In genomic region chr19:42776750-42777612, GRCh38 we compare ENCODE assay signal across 9 cellular contexts. TPM values are rescaled to one million over a fixed set of nuclear protein-coding genes. Genes with fewer than 3 reads are reported as not detected.
DNase-seq lines count a peak whose midpoint lies in the region; FAIRE-seq and TF ChIP-seq lines count a peak whose summit lies in the region.
"Not testable (repeated sequence)": the region's sequence is repeated elsewhere in the genome, so short reads cannot be mapped to it uniquely, and the experiment has no call there.
"Had no signal": no experiment of that assay in that cellular context is flagged by ENCODE, and none has a peak within 500 bp of the region (broad histone marks: within the 10 kb centered on the region; RNA-seq: fewer than 3 reads in every experiment).

No MANE protein-coding gene starts in this region.

- peak; percentile 78 for FAIRE-seq in RCC 7860 (lab: Jason Lieb, UNC)
- FAIRE-seq in small intestine (lab: Jason Lieb, UNC) = not testable (repeated sequence)

- peak; percentile 78 for DNase-seq in A172 (ENCODE audit: low spot score)
- not testable (repeated sequence) for DNase-seq in GM10266 (ENCODE audit: extremely low spot score)
- DNase-seq in NB4 (ENCODE audit: low read depth) = peak; percentile 24
- peak; percentile 75 for DNase-seq in RCC 7860 (ENCODE audit: low spot score)
- DNase-seq in activated CD8-positive, alpha-beta memory T cell treated with anti-CD3 and anti-CD28 coated beads, Interleukin-2, amount 50 U/mL, for 48 hours = peak; percentile 69
- DNase-seq in dermis blood vessel endothelial cell = peak; percentile 81
- peak; percentile 90 for DNase-seq in kidney glomerular epithelial cell (lab: John Stamatoyannopoulos, UW)
- DNase-seq in small intestine = peak; percentile 20

- H3K27ac ChIP-seq in small intestine (ENCODE audit: low read depth in 1 of 2, low read length in 1 of 2) = not testable (repeated sequence)

- not testable (repeated sequence) for H3K36me3 ChIP-seq in small intestine (ENCODE audit: control insufficient read depth in 2 of 2, insufficient read depth in 2 of 2, low read length in 2 of 2)

- H3K4me3 ChIP-seq in NB4 (ENCODE audit: low read depth, low read length); small intestine (ENCODE audit: low read depth in 1 of 2, low read length in 2 of 2): not testable (repeated sequence)

- TF ChIP-seq CTCF in GM10266 (IDR thresholded peaks at IDR 0.05; ENCODE audit: control insufficient read depth, insufficient read depth, low read depth, missing control alignments) (peak; percentile 81), NB4 (IDR thresholded peaks at IDR 0.05; ENCODE audit: low read depth, low read length) (peak; percentile 47)

- 44 to 48% (median 47%) methylated on average over 12 of the region's 12 CpGs for WGBS in small intestine, 3 donors

- H3K27me3 ChIP-seq in small intestine (ENCODE audit: control insufficient read depth in 2 of 2, insufficient read depth in 2 of 2, low read length in 2 of 2) = not testable (repeated sequence)

- not testable (repeated sequence) for TF ChIP-seq POLR2A in NB4 (IDR thresholded peaks at IDR 0.05; ENCODE audit: extremely low read depth, insufficient read length)

- not testable (repeated sequence) for H3K9me3 ChIP-seq in small intestine (ENCODE audit: control insufficient read depth, low read depth)

- H3K4me1 ChIP-seq in small intestine (ENCODE audit: control insufficient read depth in 2 of 2, insufficient read depth in 1 of 2, low read depth in 1 of 2, low read length in 1 of 2) = not testable (repeated sequence)

RNA-seq across cellular contexts. Expression of gene PSG8, which starts 11.5 kb away (rescaled TPM):
- total RNA-seq in A172 (2014; rRNA removed; shearing (Covaris generic)) = not detected in 2 replicates
- total RNA-seq in dermis blood vessel endothelial cell = not detected in 2 replicates
- polyA plus RNA-seq in small intestine = not detected
- total RNA-seq: ovary had no signal
- polyA plus RNA-seq: ovary had no signal

RNA-seq across cellular contexts. Expression of gene PSG3, which starts 36.7 kb away (rescaled TPM):
- total RNA-seq in A172 (2014; rRNA removed; shearing (Covaris generic)) = not detected in 2 replicates
- total RNA-seq in dermis blood vessel endothelial cell = not detected in 2 replicates
- polyA plus RNA-seq in small intestine = not detected
- total RNA-seq: ovary had no signal
